In genomic region chr2:96539215-96539920, GRCh38 we compare ENCODE assay signal across 10 cellular contexts. TPM values are rescaled to one million over a fixed set of nuclear protein-coding genes. Genes with fewer than 3 reads are reported as not detected.
DNase-seq lines count a peak whose midpoint lies in the region; ATAC-seq and TF ChIP-seq lines count a peak whose summit lies in the region.
"Had no signal": no experiment of that assay in that cellular context is flagged by ENCODE, and none has a peak within 500 bp of the region (broad histone marks: within the 10 kb centered on the region; RNA-seq: fewer than 3 reads in every experiment).

No MANE protein-coding gene starts in this region.

- H3K27ac Mint-ChIP-seq in Caco-2 (ENCODE audit: unreplicated experiment), result no peak overlapping the region

- POLR2A ChIA-PET in Caco-2 (lab: Charles Lee), result no interaction called here

- H3K9me3 ChIP-seq in Caco-2, result no peaks in the 10 kb centered on the region
- H3K9me3 ChIP-seq in HUES64 (ENCODE audit: insufficient read depth, low read depth, low read length), result no peaks in the 10 kb centered on the region
- H3K9me3 ChIP-seq in effector memory CD4-positive, alpha-beta T cell (ENCODE audit: control insufficient read depth, low read length), result no peaks in the 10 kb centered on the region
- H3K9me3 ChIP-seq in psoas muscle, result no peaks in the 10 kb centered on the region

- BruUV-seq in Caco-2 (replicated peaks; lab: Mats Ljungman, UMichigan), result no TSS peak

- no peaks in the 10 kb centered on the region for H3K4me1 Mint-ChIP-seq in Caco-2 (ENCODE audit: low read depth, unreplicated experiment)

- H3K9me3 Mint-ChIP-seq in Caco-2 (ENCODE audit: unreplicated experiment), result no peaks in the 10 kb centered on the region

- ATAC-seq in psoas muscle (no peak), left lobe of liver (no peak)

- TF ChIP-seq CTCF in Caco-2 (IDR thresholded peaks at IDR 0.05; ENCODE audit: insufficient read depth in 1 of 2, low read depth in 1 of 2, low read length in 1 of 2, severe bottlenecking in 1 of 2, unreplicated experiment in 1 of 2) (no peak), psoas muscle (IDR thresholded peaks at IDR 0.05) (no peak)

- H3K9ac ChIP-seq in HUES64 (ENCODE audit: low read depth, low read length), result no peak overlapping the region

- peak overlapping the region; percentile 38 for H3K4me3 Mint-ChIP-seq in Caco-2 (ENCODE audit: unreplicated experiment)

- H3K4me3 ChIP-seq in Caco-2 (ENCODE audit: low read depth, low read length) (no peak overlapping the region), HUES64 (ENCODE audit: low read length) (peak overlapping the region; percentile 66), psoas muscle (peak overlapping the region; percentile 91)
- peak overlapping the region; percentile 99 for H3K4me3 ChIP-seq in effector memory CD4-positive, alpha-beta T cell (ENCODE audit: insufficient read depth, low read depth, low read length, poor library complexity, severe bottlenecking)

- 38% methylated on average over 9 of the region's 9 CpGs for WGBS in HUES64
- WGBS in psoas muscle, 3 donors, result 84 to 90% (median 85%) methylated on average over 9 of the region's 9 CpGs

- peaks cover 7% of the 10 kb centered on the region for H3K4me1 ChIP-seq in Caco-2
- peaks cover 26% of the 10 kb centered on the region for H3K4me1 ChIP-seq in HUES64 (ENCODE audit: insufficient read depth, low read length)
- peaks cover 45% of the 10 kb centered on the region for H3K4me1 ChIP-seq in effector memory CD4-positive, alpha-beta T cell (ENCODE audit: control insufficient read depth, insufficient read depth, low read length, poor library complexity, severe bottlenecking)
- H3K4me1 ChIP-seq in psoas muscle, result peaks cover 80% of the 10 kb centered on the region

- DNase-seq in Caco-2 (no peak), psoas muscle (peak in 1 of 2 donors; percentile 43), HK-2 (ENCODE audit: unreplicated experiment) (no peak), nucleus accumbens (lab: John Stamatoyannopoulos, UW) (no peak), NCI-H748 treated with DMSO at 0.1 percent for 48 hours (lab: John Stamatoyannopoulos, UW) (no peak), left lobe of liver (ENCODE audit: low spot score) (no peak)
- no peak for DNase-seq in effector memory CD4-positive, alpha-beta T cell
- DNase-seq: NCI-H526 treated with DMSO at 0.1 percent for 48 hours had no signal

- H3K36me3 ChIP-seq in Caco-2 (ENCODE audit: control insufficient read depth, insufficient read depth, low read length), result no peaks in the 10 kb centered on the region
- H3K36me3 ChIP-seq in HUES64 (ENCODE audit: insufficient read depth, low read length), result no peaks in the 10 kb centered on the region
- peaks cover 21% of the 10 kb centered on the region for H3K36me3 ChIP-seq in effector memory CD4-positive, alpha-beta T cell (ENCODE audit: control insufficient read depth, insufficient read depth, low read length)
- peaks cover 0 to 31% of the 10 kb centered on the region in 2 donors for H3K36me3 ChIP-seq in psoas muscle (ENCODE audit: insufficient read depth in 1 of 2, low read depth in 1 of 2)
- H3K36me3 ChIP-seq: WERI-Rb-1 had no signal

- intact Hi-C loops in Caco-2 (cut with micrococcal nuclease; ENCODE audit: unreplicated experiment), result no loop called here
- intact Hi-C loops in psoas muscle (cut with DNase I), result loop anchor here in 1 of 2 donors (5.0 kb wide), 1 partner anchor 98 kb away; the partner anchor contains the start of gene KANSL3

- H3K27me3 ChIP-seq in Caco-2 (replicated peaks; ENCODE audit: control insufficient read depth, insufficient read depth, low read length) (no peaks in the 10 kb centered on the region), HUES64 (ENCODE audit: insufficient read depth, low read length) (peaks cover 38% of the 10 kb centered on the region), psoas muscle (ENCODE audit: insufficient read depth in 3 of 3, low read length in 2 of 3) (no peaks in the 10 kb centered on the region)
- H3K27me3 ChIP-seq in effector memory CD4-positive, alpha-beta T cell (replicated peaks; ENCODE audit: control insufficient read depth, insufficient read depth, low read length, poor library complexity, severe bottlenecking), result no peaks in the 10 kb centered on the region

- no peaks in the 10 kb centered on the region for H3K36me3 Mint-ChIP-seq in Caco-2 (ENCODE audit: insufficient read depth, unreplicated experiment)

- CTCF ChIA-PET in Caco-2 (lab: Charles Lee), result interaction anchor here (1.3 kb wide), 1 partner anchor 15 kb away, joined by 3 read pairs; no protein-coding TSS in a partner anchor

- H3K27ac ChIP-seq in HUES64 (ENCODE audit: low read depth, low read length) (no peak overlapping the region), psoas muscle (peak overlapping the region; percentile 98)
- peak overlapping the region; percentile 99 for H3K27ac ChIP-seq in effector memory CD4-positive, alpha-beta T cell (ENCODE audit: insufficient read depth, low read length, poor library complexity, severe bottlenecking)
- H3K27ac ChIP-seq: WERI-Rb-1 had no signal

- H3K27me3 Mint-ChIP-seq in Caco-2 (ENCODE audit: insufficient read depth, unreplicated experiment), result no peaks in the 10 kb centered on the region

RNA-seq across cellular contexts. Expression of gene ARID5A, which starts 2.8 kb away (rescaled TPM):
- 3.0 and 3.3 TPM in 2 replicates for total RNA-seq in Caco-2 (2022)
- 6.8 TPM for polyA plus RNA-seq in HUES64 (2013, experiment 1 of 2)
- polyA plus RNA-seq in HUES64 (2013, experiment 2 of 2), result 7.0 TPM
- 10 to 100 TPM; 25.7 to 73.6 (median 37.8) TPM for total RNA-seq in psoas muscle
- 10 to 100 TPM; 12.9 to 29.9 (median 18.2) TPM for polyA plus RNA-seq in psoas muscle
- total RNA-seq in left lobe of liver, result 18.9 TPM

RNA-seq across cellular contexts. Expression of gene NEURL3, which starts 34.2 kb away (rescaled TPM):
- 3.1 and 4.2 TPM in 2 replicates for total RNA-seq in Caco-2 (2022)
- polyA plus RNA-seq in HUES64 (2013, experiment 1 of 2), result not detected
- polyA plus RNA-seq in HUES64 (2013, experiment 2 of 2), result not detected
- under 1 TPM in 1 of 4 donors, not detected in 3; 0.59 TPM for total RNA-seq in psoas muscle
- polyA plus RNA-seq in psoas muscle, result under 1 TPM in 2 of 3 donors, not detected in 1; 0.09 TPM
- 0.43 TPM for total RNA-seq in left lobe of liver
